ENCODE assay signal across 1 cellular context in the genomic region with DNA sequence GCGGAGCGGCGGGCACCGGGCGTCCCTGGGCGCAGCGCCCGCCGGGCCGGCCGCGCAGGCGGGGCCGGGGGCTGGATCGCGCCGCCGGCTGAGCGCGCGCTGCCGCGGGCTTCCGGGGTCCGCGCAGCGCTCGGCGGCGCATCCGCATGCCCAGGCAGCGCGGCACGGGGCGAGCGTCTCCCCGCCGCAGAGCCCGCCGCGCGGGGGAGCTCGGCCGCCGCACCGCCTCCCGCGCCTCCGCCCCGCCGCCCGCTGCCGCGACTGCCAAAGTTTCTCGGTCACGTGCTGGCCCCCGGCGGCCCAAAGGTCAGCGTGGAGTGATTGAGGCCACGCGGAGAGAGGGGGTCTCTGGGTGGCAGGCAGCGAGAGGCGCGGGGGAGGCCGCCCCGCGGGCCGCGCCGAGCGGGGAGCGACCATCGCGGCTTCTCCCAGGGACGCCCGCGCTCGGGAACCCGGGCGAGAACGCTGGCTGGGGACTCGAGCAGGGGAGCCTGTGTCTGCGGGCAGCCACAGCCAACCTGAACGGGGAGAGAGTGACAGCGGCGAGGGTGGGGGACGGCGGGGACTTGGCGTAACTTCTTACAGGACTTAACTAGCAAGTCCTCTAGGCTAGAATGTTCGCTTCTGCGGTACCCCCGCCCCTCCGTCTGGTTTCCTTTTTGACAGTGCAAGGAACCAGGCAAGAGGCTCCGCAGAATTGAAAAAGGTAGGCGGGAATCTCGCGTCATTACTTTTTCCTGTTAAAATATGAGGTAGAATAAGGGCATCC.
TF ChIP-seq lines count a peak whose summit lies in the region.

Gene ILDR2 (minus strand): TSS at position 180 of the 769 bp plus-strand sequence. CDS start 272 bp downstream, outside the sequence.

TF ChIP-seq in HEK293T, 16 proteins besides CTCF, POLR2A, EP300 and RAD21 (continued from another document):
- TF ChIP-seq LEF1 (IDR thresholded peaks at IDR 0.05; ENCODE audit: borderline replicate concordance) = no peak
- TF ChIP-seq CTBP1 (IDR thresholded peaks at IDR 0.05; ENCODE audit: borderline replicate concordance) = no peak
- no peak for TF ChIP-seq TARDBP (IDR thresholded peaks at IDR 0.05)
- TF ChIP-seq ELF4 (IDR thresholded peaks at IDR 0.05) = no peak
